ENCODE assay signal across 27 cellular contexts in genomic region chr6:14082287-14082686, GRCh38.
"Had no signal": no experiment of that assay in that cellular context is flagged by ENCODE, and none has a peak within 500 bp of the region (broad histone marks: within the 10 kb centered on the region; RNA-seq: fewer than 3 reads in every experiment).

No MANE protein-coding gene starts in this region.

- H3K27ac Mint-ChIP-seq: immature natural killer cell; mesothelial cell of epicardium; naive thymus-derived CD4-positive, alpha-beta T cell; stimulated activated naive CD8-positive, alpha-beta T cell treated with anti-CD3 and anti-CD28 coated beads, Interleukin-15, Interleukin-2, amounts not matched to agents 100 ng/mL and 50 ng/mL, for 24 hours had no signal

- H3K36me3 ChIP-seq: left ventricle myocardium inferior, pancreas, right atrium auricular region, right lobe of liver, suprapubic skin, thoracic aorta, tibial artery, upper lobe of right lung had no signal

- H3K27me3 Mint-ChIP-seq: natural killer cell treated with Interleukin-12 subunit alpha and Interleukin-12 subunit beta and Interleukin-15 and Interleukin-18, amount 100 ng/mL, for 72 hours; stimulated activated naive CD8-positive, alpha-beta T cell treated with anti-CD3 and anti-CD28 coated beads, Interleukin-15, Interleukin-2, amounts not matched to agents 100 ng/mL and 50 ng/mL, for 24 hours had no signal

- H3K4me3 ChIP-seq: left ventricle myocardium inferior, lung, pancreas, psoas muscle, right atrium auricular region, right lobe of liver, smooth muscle cell, suprapubic skin, thoracic aorta, tibial artery, upper lobe of right lung had no signal

- H3K27me3 ChIP-seq: pancreas, right atrium auricular region, right lobe of liver, suprapubic skin, upper lobe of right lung had no signal

- ATAC-seq: left colon; naive thymus-derived CD4-positive, alpha-beta T cell; natural killer cell treated with Interleukin-12 subunit alpha and Interleukin-12 subunit beta and Interleukin-15 and Interleukin-18, amount 100 ng/mL, for 72 hours; pancreas; psoas muscle; right lobe of liver; upper lobe of right lung had no signal

- H3K4me2 ChIP-seq: smooth muscle cell had no signal

- H3K4me3 Mint-ChIP-seq: immature natural killer cell; mesothelial cell of epicardium; naive thymus-derived CD4-positive, alpha-beta T cell; natural killer cell treated with Interleukin-12 subunit alpha and Interleukin-12 subunit beta and Interleukin-15 and Interleukin-18, amount 100 ng/mL, for 72 hours; stimulated activated naive CD8-positive, alpha-beta T cell treated with anti-CD3 and anti-CD28 coated beads, Interleukin-15, Interleukin-2, amounts not matched to agents 100 ng/mL and 50 ng/mL, for 24 hours had no signal

- H3K4me1 ChIP-seq: left ventricle myocardium inferior, pancreas, psoas muscle, right atrium auricular region, right lobe of liver, tibial artery, upper lobe of right lung had no signal

- H3K36me3 Mint-ChIP-seq: immature natural killer cell; mesothelial cell of epicardium; naive thymus-derived CD4-positive, alpha-beta T cell; natural killer cell treated with Interleukin-12 subunit alpha and Interleukin-12 subunit beta and Interleukin-15 and Interleukin-18, amount 100 ng/mL, for 72 hours had no signal

- DNase-seq: hypothalamus; immature natural killer cell; kidney; left colon; left ventricle myocardium inferior; mesendoderm; naive thymus-derived CD4-positive, alpha-beta T cell; pancreas; posterior cingulate gyrus; psoas muscle; right lobe of liver; stimulated activated CD4-positive, alpha-beta T cell treated with anti-CD3 and anti-CD28 coated beads, Interleukin-1b, Interleukin-23, amount 100 ng/mL, for 48 hours; stimulated activated CD4-positive, alpha-beta T cell treated with anti-CD3 and anti-CD28 coated beads, Interleukin-2, amount 100 ng/mL, for 48 hours; stimulated activated CD4-positive, alpha-beta T cell treated with anti-CD3 and anti-CD28 coated beads, Interleukin-4, amount 100 ng/mL, for 4 hours; stimulated activated CD8-positive, alpha-beta memory T cell treated with anti-CD3 and anti-CD28 coated beads, Interleukin-4, amount 100 ng/mL, for 48 hours; stimulated activated naive CD4-positive, alpha-beta T cell; tibial artery; trophoblast cell; upper lobe of right lung had no signal

- H3K27ac ChIP-seq: left ventricle myocardium inferior, pancreas, psoas muscle, right atrium auricular region, right lobe of liver, suprapubic skin, thoracic aorta, tibial artery, upper lobe of right lung had no signal

- H3K9me3 Mint-ChIP-seq: immature natural killer cell; mesothelial cell of epicardium; natural killer cell treated with Interleukin-12 subunit alpha and Interleukin-12 subunit beta and Interleukin-15 and Interleukin-18, amount 100 ng/mL, for 72 hours; stimulated activated naive CD8-positive, alpha-beta T cell treated with anti-CD3 and anti-CD28 coated beads, Interleukin-15, Interleukin-2, amounts not matched to agents 100 ng/mL and 50 ng/mL, for 24 hours had no signal

- H3K9me3 ChIP-seq: left ventricle myocardium inferior, pancreas, psoas muscle, right atrium auricular region, right lobe of liver, suprapubic skin, thoracic aorta, tibial artery, upper lobe of right lung had no signal
